8 cellular contexts compared by ENCODE assay signal in the genomic region with DNA sequence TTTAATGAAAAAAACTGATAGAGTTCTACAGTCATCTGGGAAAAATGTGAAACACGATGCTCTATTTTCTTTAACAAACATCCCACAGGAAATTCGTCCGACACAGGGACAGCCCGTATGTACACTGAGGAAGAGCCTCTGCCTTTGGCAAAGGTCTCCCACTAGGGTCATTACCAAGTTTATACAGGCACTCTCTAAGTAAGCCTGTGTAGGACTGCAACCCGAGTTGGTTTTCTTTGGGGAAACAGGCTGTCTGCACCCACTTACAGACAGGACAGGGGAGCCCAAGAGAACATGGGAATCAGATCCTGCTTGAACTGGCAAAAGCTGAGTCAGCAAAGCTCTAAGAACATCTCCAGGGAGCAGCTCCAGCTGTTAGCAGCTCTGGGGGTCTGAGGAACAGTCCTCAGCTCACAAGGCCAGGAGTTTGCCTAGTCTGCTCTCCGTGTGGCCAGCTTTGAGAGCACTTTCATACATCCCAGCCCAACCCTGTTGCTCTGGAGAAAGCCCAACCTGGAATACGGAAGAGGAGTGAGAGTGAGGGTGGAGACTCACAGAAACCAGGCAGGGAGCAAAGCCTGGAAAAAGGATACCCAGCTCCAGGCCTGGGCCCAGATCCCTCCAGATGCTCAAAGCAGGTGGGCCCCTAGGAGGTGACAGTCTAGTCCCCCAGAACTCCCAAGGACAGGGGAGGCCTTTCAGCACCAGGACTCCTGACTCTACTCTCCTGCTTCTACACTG. TPM values are rescaled to one million over a fixed set of nuclear protein-coding genes. Genes with fewer than 3 reads are reported as not detected.
A peak's percentile ranks its signal among the peaks of the same experiment; 100 is the strongest.
DNase-seq lines count a peak whose midpoint lies in the region; ATAC-seq, FAIRE-seq and TF ChIP-seq lines count a peak whose summit lies in the region.

No MANE protein-coding gene starts in this region.

- no peaks in the 10 kb centered on the region for H3K27me3 ChIP-seq in small intestine (ENCODE audit: control insufficient read depth in 2 of 2, insufficient read depth in 2 of 2, low read length in 2 of 2)

- H3K27ac Mint-ChIP-seq in brain, result peak overlapping the region; percentile 38 to 98 (median 92)
- peak overlapping the region; percentile 68 to 92 (median 81) for H3K27ac Mint-ChIP-seq in immature natural killer cell

- H3K4me1 ChIP-seq in small intestine (ENCODE audit: control insufficient read depth in 2 of 2, insufficient read depth in 1 of 2, low read depth in 1 of 2, low read length in 1 of 2), result peaks cover 3 to 14% of the 10 kb centered on the region in 2 donors

- peak overlapping the region in 1 of 2 donors; percentile 93 for H3K4me3 ChIP-seq in small intestine (ENCODE audit: low read depth in 1 of 2, low read length in 2 of 2)

- 21 to 38% (median 25%) methylated on average over 7 of the region's 7 CpGs for WGBS in small intestine, 3 donors

- H3K4me1 Mint-ChIP-seq in brain (peaks cover 54% of the 10 kb centered on the region), immature natural killer cell (peaks cover 37 to 62% of the 10 kb centered on the region in 2 donors)

- FAIRE-seq in small intestine (lab: Jason Lieb, UNC), result no peak

- H3K27me3 Mint-ChIP-seq in brain, result peaks cover 6% of the 10 kb centered on the region
- H3K27me3 Mint-ChIP-seq in immature natural killer cell (ENCODE audit: low read depth in 3 of 3), result peaks cover 0 to 4% (median 2%) of the 10 kb centered on the region in 3 donors

- no peak for TF ChIP-seq CTCF in brain (conservative IDR thresholded peaks at IDR 0.05)

- H3K27ac ChIP-seq in small intestine (ENCODE audit: low read depth in 1 of 2, low read length in 1 of 2), result peak overlapping the region; percentile 88 to 92

- no peaks in the 10 kb centered on the region for H3K36me3 ChIP-seq in small intestine (ENCODE audit: control insufficient read depth in 2 of 2, insufficient read depth in 2 of 2, low read length in 2 of 2)

- peak; percentile 78 for DNase-seq in GM04503 (ENCODE audit: low read depth)
- DNase-seq in NCI-H2107 (lab: John Stamatoyannopoulos, UW), result peak; percentile 23
- DNase-seq in immature natural killer cell, result no peak
- DNase-seq in small intestine, result peak; percentile 75
- no peak for DNase-seq in ecto neural progenitor cell (ENCODE audit: low spot score)

- H3K36me3 Mint-ChIP-seq in brain (peaks cover 9% of the 10 kb centered on the region), immature natural killer cell (no peaks in the 10 kb centered on the region)

- no peaks in the 10 kb centered on the region for H3K9me3 ChIP-seq in small intestine (ENCODE audit: control insufficient read depth, low read depth)

- no peak for ATAC-seq in activated CD4-positive, CD25-positive, alpha-beta regulatory T cell treated with anti-CD3 and anti-CD28 coated beads, Interleukin-2, amount 50 U/mL, for 24 hours
- ATAC-seq in GM19035 (IDR thresholded peaks at IDR 0.05; ENCODE audit: unreplicated experiment), result no peak

- H3K4me3 Mint-ChIP-seq in brain (peak overlapping the region; percentile 93 to 99 (median 97)), immature natural killer cell (peak overlapping the region; percentile 86 to 99 (median 95))

- H3K9me3 Mint-ChIP-seq in brain (no peaks in the 10 kb centered on the region), immature natural killer cell (no peaks in the 10 kb centered on the region)

RNA-seq across cellular contexts. Expression of gene TBC1D2B, which starts 1.9 kb away (rescaled TPM):
- polyA plus RNA-seq in brain (ENCODE audit: insufficient read depth, low read depth, low replicate concordance) (14.2 TPM), immature natural killer cell (10 to 100 TPM in 1 of 3 donors, 1 to 10 TPM in 2; 3.5 to 10.2 (median 7.8) TPM), small intestine (10 to 100 TPM in 1 of 3 donors, 1 to 10 TPM in 2; 7.6 to 16.0 (median 7.8) TPM)

RNA-seq across cellular contexts. Expression of gene SH2D7, which starts 16.7 kb away (rescaled TPM):
- polyA plus RNA-seq in brain (ENCODE audit: insufficient read depth, low read depth, low replicate concordance), result not detected
- not detected for polyA plus RNA-seq in immature natural killer cell
- 1 to 10 TPM; 1.7 to 3.8 (median 2.9) TPM for polyA plus RNA-seq in small intestine

RNA-seq across cellular contexts. Expression of gene CIB2, which starts 55.6 kb away (rescaled TPM):
- polyA plus RNA-seq in brain (ENCODE audit: insufficient read depth, low read depth, low replicate concordance) (64.1 TPM), immature natural killer cell (1 to 10 TPM in 2 of 3 donors, not detected in 1; 1.8 to 2.8 TPM), small intestine (10 to 100 TPM; 12.7 to 56.2 (median 48.8) TPM)

Comparison
In these comparisons a context has a peak if more than half of its experiments do, and no peak if none do; other contexts are left out.
1. DNase-seq: peak in GM04503 (single experiment), NCI-H2107 (single experiment) and small intestine (single experiment); none in immature natural killer cell (0 of 3) and ecto neural progenitor cell (single experiment).